9 cellular contexts compared by ENCODE assay signal in genomic region chr16:83809092-83809491, GRCh38. TPM values are rescaled to one million over a fixed set of nuclear protein-coding genes. Genes with fewer than 3 reads are reported as not detected.
DNase-seq lines count a peak whose midpoint lies in the region; TF ChIP-seq lines count a peak whose summit lies in the region.
"Had no signal": no experiment of that assay in that cellular context is flagged by ENCODE, and none has a peak within 500 bp of the region (broad histone marks: within the 10 kb centered on the region; RNA-seq: fewer than 3 reads in every experiment).

No MANE protein-coding gene starts in this region.

- H3K4me3 ChIP-seq in CD4-positive, alpha-beta memory T cell (ENCODE audit: low read length in 2 of 2): peak overlapping the region; percentile 76 to 89
- H3K4me3 ChIP-seq in OCI-LY3 (ENCODE audit: low read length) (peak overlapping the region; percentile 99), epithelial cell of esophagus (ENCODE audit: low read length) (peak overlapping the region; percentile 84)

- peaks cover 9% of the 10 kb centered on the region; the same call in 1 of the 2 replicates for H4K20me1 ChIP-seq in OCI-LY3 (ENCODE audit: insufficient read depth, low read length)

- no peaks in the 10 kb centered on the region for H3K9me3 Mint-ChIP-seq in CD4-positive, alpha-beta memory T cell
- H3K9me3 Mint-ChIP-seq in osteocyte (ENCODE audit: unreplicated experiment): no peaks in the 10 kb centered on the region

- no peaks in the 10 kb centered on the region for H3K27me3 ChIP-seq in CD4-positive, alpha-beta memory T cell (ENCODE audit: insufficient read depth, low read length)
- H3K27me3 ChIP-seq in OCI-LY3 (ENCODE audit: low read depth, low read length): no peaks in the 10 kb centered on the region
- H3K27me3 ChIP-seq: adrenal gland had no signal

- H3K36me3 ChIP-seq in CD4-positive, alpha-beta memory T cell (ENCODE audit: insufficient read depth, low read length): peaks cover 23% of the 10 kb centered on the region
- H3K36me3 ChIP-seq in OCI-LY3 (replicated peaks; ENCODE audit: low read depth, low read length): peaks cover 29% of the 10 kb centered on the region

- H3K79me2 ChIP-seq in OCI-LY3 (ENCODE audit: low read length): peaks cover 22% of the 10 kb centered on the region

- no peak for DNase-seq in CD4-positive, alpha-beta memory T cell
- DNase-seq in epithelial cell of esophagus (ENCODE audit: low read depth): no peak
- DNase-seq in osteocyte (ENCODE audit: extremely low spot score, unreplicated experiment): no peak
- no peak for DNase-seq in HK-2 (ENCODE audit: unreplicated experiment)
- no peak for DNase-seq in NCI-H1092 treated with DMSO at 0.1 percent for 48 hours (lab: John Stamatoyannopoulos, UW)
- DNase-seq in NCI-H1048 (lab: John Stamatoyannopoulos, UW): no peak
- DNase-seq in GOT3 (lab: John Stamatoyannopoulos, UW): no peak

- peak overlapping the region; percentile 93 for H3K9ac ChIP-seq in OCI-LY3 (ENCODE audit: low read length)

- peaks cover 29 to 38% of the 10 kb centered on the region in 2 donors for H3K36me3 Mint-ChIP-seq in CD4-positive, alpha-beta memory T cell
- peaks cover 32% of the 10 kb centered on the region for H3K36me3 Mint-ChIP-seq in osteocyte (ENCODE audit: unreplicated experiment)

- no peaks in the 10 kb centered on the region for H3K27me3 Mint-ChIP-seq in CD4-positive, alpha-beta memory T cell
- H3K27me3 Mint-ChIP-seq in osteocyte (ENCODE audit: unreplicated experiment): peaks cover 4% of the 10 kb centered on the region

- H3K4me3 Mint-ChIP-seq in CD4-positive, alpha-beta memory T cell: peak overlapping the region; percentile 95 to 98 (median 97)
- H3K4me3 Mint-ChIP-seq in osteocyte (ENCODE audit: unreplicated experiment): peak overlapping the region; percentile 98

- CTCF ChIA-PET in CD4-positive, alpha-beta memory T cell (lab: Charles Lee; ENCODE audit: partially characterized antibody): interaction anchor here (1.0 kb wide), 1 partner anchor 17 kb away, joined by 3 read pairs; no protein-coding TSS in a partner anchor

- H3K4me1 ChIP-seq in CD4-positive, alpha-beta memory T cell (ENCODE audit: insufficient read depth, low read length): peaks cover 35% of the 10 kb centered on the region
- H3K4me1 ChIP-seq in OCI-LY3 (ENCODE audit: low read length): peaks cover 30% of the 10 kb centered on the region

- peak overlapping the region; percentile 99 for H3K4me2 ChIP-seq in OCI-LY3 (ENCODE audit: low read length)

- H3K27ac ChIP-seq in CD4-positive, alpha-beta memory T cell (ENCODE audit: low read depth, low read length): peak overlapping the region; percentile 74
- H3K27ac ChIP-seq in OCI-LY3 (ENCODE audit: low read length): no peak overlapping the region

- no peaks in the 10 kb centered on the region for H3K9me3 ChIP-seq in CD4-positive, alpha-beta memory T cell (ENCODE audit: control insufficient read depth in 1 of 2, low read length in 2 of 2)
- H3K9me3 ChIP-seq in OCI-LY3 (ENCODE audit: insufficient read depth, low read length): no peaks in the 10 kb centered on the region
- H3K9me3 ChIP-seq: adrenal gland had no signal

- H2AFZ ChIP-seq in OCI-LY3 (ENCODE audit: low read depth, low read length): no peak overlapping the region

- intact Hi-C loops in CD4-positive, alpha-beta memory T cell (cut with micrococcal nuclease): loop anchor here (5.0 kb wide), 1 partner anchor 1157 kb away; no protein-coding TSS in a partner anchor

- POLR2A ChIA-PET in CD4-positive, alpha-beta memory T cell (lab: Charles Lee; ENCODE audit: partially characterized antibody): interaction anchor here (2.6 kb wide), 1 partner anchor 90 kb away, joined by 17 read pairs; the partner anchor contains the start of gene MLYCD

- peak overlapping the region in 6 of 7 donors; percentile 68 to 98 (median 92) for H3K27ac Mint-ChIP-seq in CD4-positive, alpha-beta memory T cell
- H3K27ac Mint-ChIP-seq in osteocyte (ENCODE audit: unreplicated experiment): peak overlapping the region; percentile 87

- no peak for TF ChIP-seq CTCF in OCI-LY3 (IDR thresholded peaks at IDR 0.05; ENCODE audit: low read depth, low read length)
- no peak for TF ChIP-seq CTCF in epithelial cell of esophagus (IDR thresholded peaks at IDR 0.05; ENCODE audit: insufficient read depth, low read depth, low read length, missing control alignments)
- no peak for TF ChIP-seq CTCF in osteocyte (IDR thresholded peaks at IDR 0.05)

- H3K4me1 Mint-ChIP-seq in CD4-positive, alpha-beta memory T cell: peaks cover 20 to 57% (median 33%) of the 10 kb centered on the region in 4 donors
- H3K4me1 Mint-ChIP-seq in osteocyte (ENCODE audit: unreplicated experiment): peaks cover 32% of the 10 kb centered on the region

RNA-seq across cellular contexts. Expression of gene HSBP1, which starts 1.3 kb away (rescaled TPM):
- total RNA-seq in CD4-positive, alpha-beta memory T cell: 10 to 100 TPM; 30.7 to 34.3 TPM
- polyA plus RNA-seq in CD4-positive, alpha-beta memory T cell: 10 to 100 TPM; 27.3 to 35.2 TPM
- total RNA-seq in osteocyte: 87.6 and 96.9 TPM in 2 replicates
